In the genomic region with DNA sequence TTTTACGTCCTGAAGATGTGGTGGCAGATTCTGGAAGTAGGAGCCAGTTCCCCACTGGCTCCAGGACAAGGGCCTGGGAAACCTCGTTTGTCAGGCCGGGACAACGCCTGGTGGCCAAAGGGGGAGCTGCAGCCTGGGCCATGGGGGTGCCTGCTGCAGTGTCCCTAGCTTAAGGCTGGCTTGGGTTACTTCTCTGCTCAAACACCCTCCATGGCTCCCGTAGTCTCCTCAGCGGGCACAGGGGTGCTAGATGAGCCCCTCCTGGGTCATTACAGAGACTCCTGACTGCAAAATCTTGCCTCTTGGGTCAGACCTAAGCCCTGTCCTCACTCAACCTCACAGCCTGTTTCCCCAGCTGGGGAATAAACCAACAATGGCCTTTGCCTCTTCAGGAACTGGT, we compare ENCODE assay signal across 1 cellular context.
TF ChIP-seq lines count a peak whose summit lies in the region.

No MANE protein-coding gene starts in this region.

TF ChIP-seq in H1, 55 proteins besides CTCF, POLR2A, EP300 and RAD21:
- no peak for TF ChIP-seq PHF8 (conservative IDR thresholded peaks at IDR 0.05; ENCODE audit: low read depth, low read length)
- TF ChIP-seq EZH2 (IDR thresholded peaks at IDR 0.05; ENCODE audit: low read depth, low read length, severe bottlenecking), result no peak
- TF ChIP-seq TAF1 (IDR thresholded peaks at IDR 0.05; ENCODE audit: low read depth, low read length), result no peak
- no peak for TF ChIP-seq RFX5 (IDR thresholded peaks at IDR 0.05; ENCODE audit: borderline replicate concordance, low read depth, low read length)
- no peak for TF ChIP-seq TAF7 (optimal IDR thresholded peaks at IDR 0.05; ENCODE audit: borderline replicate concordance, low read depth, low read length)
- TF ChIP-seq SUZ12 (IDR thresholded peaks at IDR 0.05; ENCODE audit: low read length), result no peak
- TF ChIP-seq, protein P1, sequence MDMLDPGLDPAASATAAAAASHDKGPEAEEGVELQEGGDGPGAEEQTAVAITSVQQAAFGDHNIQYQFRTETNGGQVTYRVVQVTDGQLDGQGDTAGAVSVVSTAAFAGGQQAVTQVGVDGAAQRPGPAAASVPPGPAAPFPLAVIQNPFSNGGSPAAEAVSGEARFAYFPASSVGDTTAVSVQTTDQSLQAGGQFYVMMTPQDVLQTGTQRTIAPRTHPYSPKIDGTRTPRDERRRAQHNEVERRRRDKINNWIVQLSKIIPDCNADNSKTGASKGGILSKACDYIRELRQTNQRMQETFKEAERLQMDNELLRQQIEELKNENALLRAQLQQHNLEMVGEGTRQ (IDR thresholded peaks at IDR 0.05; ENCODE audit: low read length), result no peak
- TF ChIP-seq JUND (IDR thresholded peaks at IDR 0.05; ENCODE audit: low read length), result no peak
- no peak for TF ChIP-seq BCL11A (IDR thresholded peaks at IDR 0.05; ENCODE audit: low read depth in 2 of 2, low read length in 2 of 2)
- no peak for TF ChIP-seq SAP30 (IDR thresholded peaks at IDR 0.05; ENCODE audit: insufficient read depth, insufficient replicate concordance, low read length)
- TF ChIP-seq GABPA (IDR thresholded peaks at IDR 0.05; ENCODE audit: borderline replicate concordance, insufficient read depth, low read length), result peak; percentile 76; the same call in 1 of the 2 replicates
- TF ChIP-seq, protein P2, sequence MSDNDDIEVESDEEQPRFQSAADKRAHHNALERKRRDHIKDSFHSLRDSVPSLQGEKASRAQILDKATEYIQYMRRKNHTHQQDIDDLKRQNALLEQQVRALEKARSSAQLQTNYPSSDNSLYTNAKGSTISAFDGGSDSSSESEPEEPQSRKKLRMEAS (IDR thresholded peaks at IDR 0.05), result peak; percentile 52
- no peak for TF ChIP-seq CEBPB (IDR thresholded peaks at IDR 0.05; ENCODE audit: low read depth, low read length)
- TF ChIP-seq BRCA1 (IDR thresholded peaks at IDR 0.05; ENCODE audit: low read depth, low read length), result no peak
- no peak for TF ChIP-seq SIRT6 (IDR thresholded peaks at IDR 0.05; ENCODE audit: low read length)
- TF ChIP-seq FOSL1 (IDR thresholded peaks at IDR 0.05; ENCODE audit: insufficient read depth, low read depth, low read length), result no peak
- no peak for TF ChIP-seq KDM4A (IDR thresholded peaks at IDR 0.05; ENCODE audit: low read depth, low read length, severe bottlenecking)
- TF ChIP-seq HDAC2 (IDR thresholded peaks at IDR 0.05; ENCODE audit: borderline replicate concordance in 1 of 2, low read depth in 2 of 2, low read length in 2 of 2), result peak in 1 of 2 experiments; percentile 98; a peak in 2 of 4 replicates
- peak; percentile 100 for TF ChIP-seq KDM1A (IDR thresholded peaks at IDR 0.05; ENCODE audit: borderline replicate concordance, low read length)
- TF ChIP-seq RXRA (IDR thresholded peaks at IDR 0.05; ENCODE audit: insufficient read depth, low read depth, low read length), result no peak
